ENCODE assay signal across 1 cellular context in genomic region chr4:1797861-1798529, GRCh38.
TF ChIP-seq lines count a peak whose summit lies in the region.

No MANE protein-coding gene starts in this region.

TF ChIP-seq in HepG2, 621 proteins besides CTCF, POLR2A, EP300 and RAD21 (continued from another document and continues in another):
- TF ChIP-seq, protein P1, sequence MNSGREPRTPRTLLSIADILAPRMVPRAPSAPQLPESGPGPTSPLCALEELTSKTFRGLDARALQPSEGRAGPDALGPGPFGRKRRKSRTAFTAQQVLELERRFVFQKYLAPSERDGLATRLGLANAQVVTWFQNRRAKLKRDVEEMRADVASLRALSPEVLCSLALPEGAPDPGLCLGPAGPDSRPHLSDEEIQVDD (CRISPR knock-in tag; IDR thresholded peaks at IDR 0.05; ENCODE audit: borderline replicate concordance): no peak
- TF ChIP-seq SOX13 (IDR thresholded peaks at IDR 0.05) (no peak), SOX13 (CRISPR knock-in tag; conservative IDR thresholded peaks at IDR 0.05 in 1 of 2, IDR thresholded peaks at IDR 0.05 in 1 of 2) (no peak; a peak in 2 of 4 replicates), SRSF4 (IDR thresholded peaks at IDR 0.05; ENCODE audit: low read depth, low read length, poor library complexity, severe bottlenecking) (no peak), SMAD3 (CRISPR knock-in tag; IDR thresholded peaks at IDR 0.05) (no peak), ZNF225 (CRISPR knock-in tag; IDR thresholded peaks at IDR 0.05) (no peak), ZNF318 (CRISPR knock-in tag; IDR thresholded peaks at IDR 0.05) (no peak), KDM2A (CRISPR knock-in tag; IDR thresholded peaks at IDR 0.05; ENCODE audit: borderline replicate concordance, low read depth) (0 out of 2 replicates have a peak, but pooled peaks have one; percentile 24), SOX6 (IDR thresholded peaks at IDR 0.05) (no peak), SOX6 (CRISPR knock-in tag; IDR thresholded peaks at IDR 0.05) (peak; percentile 46), RBM39 (IDR thresholded peaks at IDR 0.05; ENCODE audit: low read depth, low read length, poor library complexity, severe bottlenecking) (peak; percentile 58), TARDBP (CRISPR knock-in tag; IDR thresholded peaks at IDR 0.05) (peak; percentile 67; the same call in 1 of the 2 replicates), ZNF558 (CRISPR knock-in tag; IDR thresholded peaks at IDR 0.05; ENCODE audit: borderline replicate concordance) (no peak), CEBPG (CRISPR knock-in tag; IDR thresholded peaks at IDR 0.05) (peak; percentile 66), SAP130 (CRISPR knock-in tag; IDR thresholded peaks at IDR 0.05; ENCODE audit: low read depth) (peak; percentile 53), PITX1 (CRISPR knock-in tag; IDR thresholded peaks at IDR 0.05) (no peak; the same call in 1 of the 2 replicates), CEBPB (IDR thresholded peaks at IDR 0.05; ENCODE audit: borderline replicate concordance, low read depth, low read length) (peak; percentile 71; the same call in 1 of the 2 replicates), POLR2G (IDR thresholded peaks at IDR 0.05; ENCODE audit: low read depth, low read length) (no peak; the same call in 1 of the 2 replicates), KLF12 (CRISPR knock-in tag; IDR thresholded peaks at IDR 0.05; ENCODE audit: borderline replicate concordance) (0 out of 2 replicates have a peak, but pooled peaks have one; percentile 64), ZNF724P (CRISPR knock-in tag; IDR thresholded peaks at IDR 0.05; ENCODE audit: borderline replicate concordance) (peak; percentile 52; the same call in 1 of the 2 replicates), NFKBIZ (CRISPR knock-in tag; IDR thresholded peaks at IDR 0.05) (no peak), KLF11 (CRISPR knock-in tag; IDR thresholded peaks at IDR 0.05) (no peak), ZNF329 (CRISPR knock-in tag; IDR thresholded peaks at IDR 0.05; ENCODE audit: low read depth) (no peak), ZNF232 (CRISPR knock-in tag; IDR thresholded peaks at IDR 0.05; ENCODE audit: borderline replicate concordance) (peak; percentile 22; the same call in 1 of the 2 replicates), RARG (CRISPR knock-in tag; IDR thresholded peaks at IDR 0.05; ENCODE audit: low read depth) (no peak), HES4 (CRISPR knock-in tag; IDR thresholded peaks at IDR 0.05; ENCODE audit: borderline replicate concordance) (0 out of 2 replicates have a peak, but pooled peaks have one; percentile 19), MED13 (CRISPR knock-in tag; IDR thresholded peaks at IDR 0.05) (peak; percentile 72; the same call in 1 of the 2 replicates), MTA1 (CRISPR knock-in tag; IDR thresholded peaks at IDR 0.05; ENCODE audit: borderline replicate concordance) (no peak; the same call in 1 of the 2 replicates), ZNF598 (CRISPR knock-in tag; IDR thresholded peaks at IDR 0.05; ENCODE audit: borderline replicate concordance) (no peak), TBP (CRISPR knock-in tag; IDR thresholded peaks at IDR 0.05) (no peak), KDM1A (CRISPR knock-in tag; IDR thresholded peaks at IDR 0.05) (no peak), FOXA1 (IDR thresholded peaks at IDR 0.05) (no peak), FOXA1 (CRISPR knock-in tag; IDR thresholded peaks at IDR 0.05) (no peak), TGIF2 (CRISPR knock-in tag; IDR thresholded peaks at IDR 0.05) (peak; percentile 48; the same call in 1 of the 2 replicates), NFRKB (IDR thresholded peaks at IDR 0.05) (no peak), NR3C1 (CRISPR knock-in tag; IDR thresholded peaks at IDR 0.05) (no peak), SMYD3 (CRISPR knock-in tag; IDR thresholded peaks at IDR 0.05) (no peak), ZNF530 (CRISPR knock-in tag; IDR thresholded peaks at IDR 0.05; ENCODE audit: low read depth) (no peak), ZNF674 (CRISPR knock-in tag; IDR thresholded peaks at IDR 0.05; ENCODE audit: low read depth) (no peak)
- TF ChIP-seq, protein P2, sequence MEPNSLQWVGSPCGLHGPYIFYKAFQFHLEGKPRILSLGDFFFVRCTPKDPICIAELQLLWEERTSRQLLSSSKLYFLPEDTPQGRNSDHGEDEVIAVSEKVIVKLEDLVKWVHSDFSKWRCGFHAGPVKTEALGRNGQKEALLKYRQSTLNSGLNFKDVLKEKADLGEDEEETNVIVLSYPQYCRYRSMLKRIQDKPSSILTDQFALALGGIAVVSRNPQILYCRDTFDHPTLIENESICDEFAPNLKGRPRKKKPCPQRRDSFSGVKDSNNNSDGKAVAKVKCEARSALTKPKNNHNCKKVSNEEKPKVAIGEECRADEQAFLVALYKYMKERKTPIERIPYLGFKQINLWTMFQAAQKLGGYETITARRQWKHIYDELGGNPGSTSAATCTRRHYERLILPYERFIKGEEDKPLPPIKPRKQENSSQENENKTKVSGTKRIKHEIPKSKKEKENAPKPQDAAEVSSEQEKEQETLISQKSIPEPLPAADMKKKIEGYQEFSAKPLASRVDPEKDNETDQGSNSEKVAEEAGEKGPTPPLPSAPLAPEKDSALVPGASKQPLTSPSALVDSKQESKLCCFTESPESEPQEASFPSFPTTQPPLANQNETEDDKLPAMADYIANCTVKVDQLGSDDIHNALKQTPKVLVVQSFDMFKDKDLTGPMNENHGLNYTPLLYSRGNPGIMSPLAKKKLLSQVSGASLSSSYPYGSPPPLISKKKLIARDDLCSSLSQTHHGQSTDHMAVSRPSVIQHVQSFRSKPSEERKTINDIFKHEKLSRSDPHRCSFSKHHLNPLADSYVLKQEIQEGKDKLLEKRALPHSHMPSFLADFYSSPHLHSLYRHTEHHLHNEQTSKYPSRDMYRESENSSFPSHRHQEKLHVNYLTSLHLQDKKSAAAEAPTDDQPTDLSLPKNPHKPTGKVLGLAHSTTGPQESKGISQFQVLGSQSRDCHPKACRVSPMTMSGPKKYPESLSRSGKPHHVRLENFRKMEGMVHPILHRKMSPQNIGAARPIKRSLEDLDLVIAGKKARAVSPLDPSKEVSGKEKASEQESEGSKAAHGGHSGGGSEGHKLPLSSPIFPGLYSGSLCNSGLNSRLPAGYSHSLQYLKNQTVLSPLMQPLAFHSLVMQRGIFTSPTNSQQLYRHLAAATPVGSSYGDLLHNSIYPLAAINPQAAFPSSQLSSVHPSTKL (CRISPR knock-in tag; IDR thresholded peaks at IDR 0.05): no peak
- TF ChIP-seq, protein P3, sequence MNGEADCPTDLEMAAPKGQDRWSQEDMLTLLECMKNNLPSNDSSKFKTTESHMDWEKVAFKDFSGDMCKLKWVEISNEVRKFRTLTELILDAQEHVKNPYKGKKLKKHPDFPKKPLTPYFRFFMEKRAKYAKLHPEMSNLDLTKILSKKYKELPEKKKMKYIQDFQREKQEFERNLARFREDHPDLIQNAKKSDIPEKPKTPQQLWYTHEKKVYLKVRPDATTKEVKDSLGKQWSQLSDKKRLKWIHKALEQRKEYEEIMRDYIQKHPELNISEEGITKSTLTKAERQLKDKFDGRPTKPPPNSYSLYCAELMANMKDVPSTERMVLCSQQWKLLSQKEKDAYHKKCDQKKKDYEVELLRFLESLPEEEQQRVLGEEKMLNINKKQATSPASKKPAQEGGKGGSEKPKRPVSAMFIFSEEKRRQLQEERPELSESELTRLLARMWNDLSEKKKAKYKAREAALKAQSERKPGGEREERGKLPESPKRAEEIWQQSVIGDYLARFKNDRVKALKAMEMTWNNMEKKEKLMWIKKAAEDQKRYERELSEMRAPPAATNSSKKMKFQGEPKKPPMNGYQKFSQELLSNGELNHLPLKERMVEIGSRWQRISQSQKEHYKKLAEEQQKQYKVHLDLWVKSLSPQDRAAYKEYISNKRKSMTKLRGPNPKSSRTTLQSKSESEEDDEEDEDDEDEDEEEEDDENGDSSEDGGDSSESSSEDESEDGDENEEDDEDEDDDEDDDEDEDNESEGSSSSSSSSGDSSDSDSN (CRISPR knock-in tag; IDR thresholded peaks at IDR 0.05): peak; percentile 44; the same call in 1 of the 2 replicates
- TF ChIP-seq, protein P4, sequence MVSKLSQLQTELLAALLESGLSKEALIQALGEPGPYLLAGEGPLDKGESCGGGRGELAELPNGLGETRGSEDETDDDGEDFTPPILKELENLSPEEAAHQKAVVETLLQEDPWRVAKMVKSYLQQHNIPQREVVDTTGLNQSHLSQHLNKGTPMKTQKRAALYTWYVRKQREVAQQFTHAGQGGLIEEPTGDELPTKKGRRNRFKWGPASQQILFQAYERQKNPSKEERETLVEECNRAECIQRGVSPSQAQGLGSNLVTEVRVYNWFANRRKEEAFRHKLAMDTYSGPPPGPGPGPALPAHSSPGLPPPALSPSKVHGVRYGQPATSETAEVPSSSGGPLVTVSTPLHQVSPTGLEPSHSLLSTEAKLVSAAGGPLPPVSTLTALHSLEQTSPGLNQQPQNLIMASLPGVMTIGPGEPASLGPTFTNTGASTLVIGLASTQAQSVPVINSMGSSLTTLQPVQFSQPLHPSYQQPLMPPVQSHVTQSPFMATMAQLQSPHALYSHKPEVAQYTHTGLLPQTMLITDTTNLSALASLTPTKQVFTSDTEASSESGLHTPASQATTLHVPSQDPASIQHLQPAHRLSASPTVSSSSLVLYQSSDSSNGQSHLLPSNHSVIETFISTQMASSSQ (IDR thresholded peaks at IDR 0.05; ENCODE audit: low read depth): no peak
- TF ChIP-seq, protein P4 (CRISPR knock-in tag; IDR thresholded peaks at IDR 0.05; ENCODE audit: borderline replicate concordance): no peak
- TF ChIP-seq, protein P5, sequence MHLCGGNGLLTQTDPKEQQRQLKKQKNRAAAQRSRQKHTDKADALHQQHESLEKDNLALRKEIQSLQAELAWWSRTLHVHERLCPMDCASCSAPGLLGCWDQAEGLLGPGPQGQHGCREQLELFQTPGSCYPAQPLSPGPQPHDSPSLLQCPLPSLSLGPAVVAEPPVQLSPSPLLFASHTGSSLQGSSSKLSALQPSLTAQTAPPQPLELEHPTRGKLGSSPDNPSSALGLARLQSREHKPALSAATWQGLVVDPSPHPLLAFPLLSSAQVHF (CRISPR knock-in tag; IDR thresholded peaks at IDR 0.05): no peak
